In the genomic region with DNA sequence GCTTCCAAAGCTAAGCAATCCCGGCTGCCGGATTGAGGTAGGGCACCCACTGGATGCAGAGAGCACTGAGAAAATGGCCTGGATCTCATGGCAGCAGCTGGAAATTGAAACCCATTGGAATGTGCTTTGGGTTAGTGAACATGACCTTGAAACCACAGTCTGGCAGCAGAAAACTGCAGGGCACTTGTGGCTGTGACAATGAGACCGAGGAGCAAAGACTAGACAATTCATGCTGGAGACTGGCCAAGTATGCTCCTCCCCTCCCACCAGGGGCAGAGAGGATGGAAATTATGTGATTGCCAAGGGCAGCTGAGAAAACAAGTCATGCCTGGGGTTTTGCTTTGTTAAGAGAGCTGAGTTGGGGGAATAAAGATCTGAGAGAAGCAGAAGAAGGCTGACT, we compare ENCODE assay signal across 12 cellular contexts.
DNase-seq lines count a peak whose midpoint lies in the region; ATAC-seq and TF ChIP-seq lines count a peak whose summit lies in the region.
"Had no signal": no experiment of that assay in that cellular context is flagged by ENCODE, and none has a peak within 500 bp of the region (broad histone marks: within the 10 kb centered on the region; RNA-seq: fewer than 3 reads in every experiment).

No MANE protein-coding gene starts in this region.

- H3K27ac Mint-ChIP-seq in chondrocyte (ENCODE audit: unreplicated experiment) (peak overlapping the region; percentile 75), natural killer cell (no peak overlapping the region)
- H3K27ac Mint-ChIP-seq: activated naive CD8-positive, alpha-beta T cell treated with anti-CD3 and anti-CD28 coated beads, Interleukin-2, amount 50 U/mL, for 24 hours had no signal

- H3K27me3 ChIP-seq in HAP-1 (ENCODE audit: low read depth), result peaks cover under 1% of the 10 kb centered on the region; the same call in 1 of the 2 replicates

- H3K9me3 ChIP-seq in HAP-1, result no peaks in the 10 kb centered on the region
- H3K9me3 ChIP-seq: thoracic aorta had no signal

- H3K4me3 Mint-ChIP-seq in chondrocyte (ENCODE audit: unreplicated experiment), result no peak overlapping the region
- no peak overlapping the region for H3K4me3 Mint-ChIP-seq in natural killer cell
- H3K4me3 Mint-ChIP-seq: activated naive CD8-positive, alpha-beta T cell treated with anti-CD3 and anti-CD28 coated beads, Interleukin-2, amount 50 U/mL, for 24 hours had no signal

- intact Hi-C loops in sciatic nerve (cut with DNase I), result no loop called here
- intact Hi-C loops in natural killer cell (cut with micrococcal nuclease), result no loop called here

- in situ Hi-C loops in ACHN (cut with HindIII; ENCODE audit: low pct_ligation_motif_present, low pct_unique_long_range_greater_than_20kb, low sequenced_read_pairs), result no loop called here
- in situ Hi-C loops in HAP-1 (cut with MboI; ENCODE audit: low sequenced_read_pairs), result loop anchor here (25.0 kb wide), 1 partner anchor 225 kb away; a partner anchor contains a TSS

- H3K36me3 Mint-ChIP-seq in chondrocyte (ENCODE audit: low read depth) (no peaks in the 10 kb centered on the region), natural killer cell (no peaks in the 10 kb centered on the region)

- H3K4me1 ChIP-seq in HAP-1, result no peaks in the 10 kb centered on the region

- TF ChIP-seq CTCF in chondrocyte (IDR thresholded peaks at IDR 0.05) (no peak), natural killer cell (IDR thresholded peaks at IDR 0.05) (no peak)

- peak; percentile 74 for DNase-seq in HT1080 (ENCODE audit: low read depth)
- peak; percentile 96 for DNase-seq in NCI-H345 (lab: John Stamatoyannopoulos, UW)
- DNase-seq in chondrocyte (ENCODE audit: low spot score), result no peak
- no peak for DNase-seq in sciatic nerve (ENCODE audit: low spot score)
- DNase-seq in ACHN, result no peak
- no peak for DNase-seq in natural killer cell
- DNase-seq in HAP-1 (ENCODE audit: low spot score in 2 of 2), result no peak
- DNase-seq: activated naive CD8-positive, alpha-beta T cell treated with anti-CD3 and anti-CD28 coated beads, Interleukin-2, amount 50 U/mL, for 24 hours; stimulated activated CD4-positive, alpha-beta T cell treated with anti-CD3 and anti-CD28 coated beads, Interleukin-4, amount 100 ng/mL, for 4 hours; T-helper 1 cell had no signal

- peaks cover 38% of the 10 kb centered on the region for H3K4me1 Mint-ChIP-seq in chondrocyte (ENCODE audit: low read depth)
- no peaks in the 10 kb centered on the region for H3K4me1 Mint-ChIP-seq in natural killer cell
- H3K4me1 Mint-ChIP-seq: activated naive CD8-positive, alpha-beta T cell treated with anti-CD3 and anti-CD28 coated beads, Interleukin-2, amount 50 U/mL, for 24 hours had no signal

- peaks cover 2% of the 10 kb centered on the region for H3K27me3 Mint-ChIP-seq in chondrocyte (ENCODE audit: low read depth)
- H3K27me3 Mint-ChIP-seq in natural killer cell (ENCODE audit: low read depth in 2 of 2), result no peaks in the 10 kb centered on the region

- no peaks in the 10 kb centered on the region for H3K36me3 ChIP-seq in HAP-1 (replicated peaks)
- H3K36me3 ChIP-seq: thoracic aorta had no signal

- peak; percentile 61 for ATAC-seq in sciatic nerve
- ATAC-seq in SK-N-SH treated with all-trans-retinoic acid at 6 μM for 48 hours, result no peak
- no peak for ATAC-seq in natural killer cell
- ATAC-seq: activated naive CD8-positive, alpha-beta T cell treated with anti-CD3 and anti-CD28 coated beads, Interleukin-2, amount 50 U/mL, for 24 hours had no signal

- H3K4me3 ChIP-seq in HAP-1, result no peak overlapping the region
- H3K4me3 ChIP-seq: thoracic aorta had no signal

- H3K9me3 Mint-ChIP-seq in chondrocyte (ENCODE audit: low read depth) (no peaks in the 10 kb centered on the region), natural killer cell (no peaks in the 10 kb centered on the region)
- H3K9me3 Mint-ChIP-seq: activated naive CD8-positive, alpha-beta T cell treated with anti-CD3 and anti-CD28 coated beads, Interleukin-2, amount 50 U/mL, for 24 hours had no signal

TF ChIP-seq in SK-N-SH treated with all-trans-retinoic acid at 6 μM for 48 hours, 23 proteins besides CTCF, POLR2A, EP300 and RAD21:
- no peak for TF ChIP-seq ZFP3 (CRISPR knock-in tag; IDR thresholded peaks at IDR 0.05)
- no peak for TF ChIP-seq GLIS3 (CRISPR knock-in tag; IDR thresholded peaks at IDR 0.05)
- no peak for TF ChIP-seq ZNF8 (CRISPR knock-in tag; IDR thresholded peaks at IDR 0.05)
- TF ChIP-seq ESRRG (CRISPR knock-in tag; IDR thresholded peaks at IDR 0.05), result no peak
- TF ChIP-seq BACH2 (CRISPR knock-in tag; IDR thresholded peaks at IDR 0.05; ENCODE audit: borderline replicate concordance), result no peak
- no peak for TF ChIP-seq ZNF565 (CRISPR knock-in tag; conservative IDR thresholded peaks at IDR 0.05; ENCODE audit: low read depth)
- no peak for TF ChIP-seq ZNF70 (CRISPR knock-in tag; IDR thresholded peaks at IDR 0.05)
- TF ChIP-seq, protein P1, sequence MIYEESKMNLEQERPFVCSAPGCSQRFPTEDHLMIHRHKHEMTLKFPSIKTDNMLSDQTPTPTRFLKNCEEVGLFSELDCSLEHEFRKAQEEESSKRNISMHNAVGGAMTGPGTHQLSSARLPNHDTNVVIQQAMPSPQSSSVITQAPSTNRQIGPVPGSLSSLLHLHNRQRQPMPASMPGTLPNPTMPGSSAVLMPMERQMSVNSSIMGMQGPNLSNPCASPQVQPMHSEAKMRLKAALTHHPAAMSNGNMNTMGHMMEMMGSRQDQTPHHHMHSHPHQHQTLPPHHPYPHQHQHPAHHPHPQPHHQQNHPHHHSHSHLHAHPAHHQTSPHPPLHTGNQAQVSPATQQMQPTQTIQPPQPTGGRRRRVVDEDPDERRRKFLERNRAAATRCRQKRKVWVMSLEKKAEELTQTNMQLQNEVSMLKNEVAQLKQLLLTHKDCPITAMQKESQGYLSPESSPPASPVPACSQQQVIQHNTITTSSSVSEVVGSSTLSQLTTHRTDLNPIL (CRISPR knock-in tag; IDR thresholded peaks at IDR 0.05; ENCODE audit: low read depth), result no peak
- TF ChIP-seq CSDC2 (CRISPR knock-in tag; IDR thresholded peaks at IDR 0.05), result no peak
- no peak for TF ChIP-seq ZC3H10 (CRISPR knock-in tag; IDR thresholded peaks at IDR 0.05)
- TF ChIP-seq SNAI2 (CRISPR knock-in tag; IDR thresholded peaks at IDR 0.05), result no peak

Comparison
In these comparisons a context has a peak if more than half of its experiments do, and no peak if none do; other contexts are left out.
1. DNase-seq: peak in HT1080 (single experiment) and NCI-H345 (single experiment); none in chondrocyte (single experiment), sciatic nerve (single experiment), ACHN (single experiment), natural killer cell (single experiment) and HAP-1 (0 of 2).